2 cellular contexts compared by ENCODE assay signal in genomic region chrX:121381915-121382314, GRCh38.
DNase-seq lines count a peak whose midpoint lies in the region; ATAC-seq, FAIRE-seq and TF ChIP-seq lines count a peak whose summit lies in the region.
"Not testable (repeated sequence)": the region's sequence is repeated elsewhere in the genome, so short reads cannot be mapped to it uniquely, and the experiment has no call there.

No MANE protein-coding gene starts in this region.

- TF ChIP-seq EP300 in K562 (IDR thresholded peaks at IDR 0.05; ENCODE audit: low read length), result not testable (repeated sequence)

- TF ChIP-seq CTCF in HEK293 (tag by site-specific recombination; IDR thresholded peaks at IDR 0.05); K562 (IDR thresholded peaks at IDR 0.05 in 2 of 3, conservative IDR thresholded peaks at IDR 0.05 in 1 of 3; ENCODE audit: insufficient read depth in 2 of 3, low read depth in 1 of 3, low read length in 3 of 3): not testable (repeated sequence)

- not testable (repeated sequence) for H2AFZ ChIP-seq in K562 (ENCODE audit: low read depth, low read length)

- not testable (repeated sequence) for H3K9me1 ChIP-seq in K562 (ENCODE audit: control insufficient read depth, insufficient read depth, low read length)

- intact Hi-C loops in K562 (cut with micrococcal nuclease), result not testable (repeated sequence)

- not testable (repeated sequence) for H3K4me1 ChIP-seq in HEK293 (ENCODE audit: control insufficient read depth, insufficient read depth, low read length); K562 (replicated peaks in 1 of 2; ENCODE audit: control insufficient read depth in 2 of 2, insufficient read depth in 2 of 2, low read length in 2 of 2)

- TF ChIP-seq POLR2A in K562 (conservative IDR thresholded peaks at IDR 0.05), result not testable (repeated sequence)

- not testable (repeated sequence) for H3K9me3 ChIP-seq in HEK293 (ENCODE audit: control insufficient read depth, insufficient read depth, low read depth, low read length); K562 (replicated peaks; ENCODE audit: control insufficient read depth, insufficient read depth, low read depth, low read length)

- in situ Hi-C loops in K562 (cut with MboI), result not testable (repeated sequence)

- not testable (repeated sequence) for H3K27me3 ChIP-seq in K562 (ENCODE audit: control insufficient read depth in 2 of 2, insufficient read depth in 2 of 2, low read length in 2 of 2)

- not testable (repeated sequence) for ATAC-seq in K562

- not testable (repeated sequence) for H3K4me3 ChIP-seq in HEK293 (ENCODE audit: low read depth, low read length); K562

- not testable (repeated sequence) for H3K4me2 ChIP-seq in K562 (ENCODE audit: insufficient read depth, low read length)

- BruUV-seq in K562 (replicated peaks; lab: Mats Ljungman, UMichigan), result not testable (repeated sequence)

- not testable (repeated sequence) for H3K79me2 ChIP-seq in K562 (ENCODE audit: control insufficient read depth, insufficient read depth, low read length)

- TF ChIP-seq RAD21 in K562 (CRISPR knock-in tag; conservative IDR thresholded peaks at IDR 0.05 in 1 of 2, IDR thresholded peaks at IDR 0.05 in 1 of 2), result not testable (repeated sequence)

- not testable (repeated sequence) for H3K9ac ChIP-seq in K562 (ENCODE audit: insufficient read depth in 1 of 2, low read depth in 2 of 2, low read length in 2 of 2)

- 52% methylated on average over 7 of the region's 7 CpGs for WGBS in K562 (ENCODE audit: insufficient coverage, low coverage, missing lambda C conversion rate)

- DNase-seq in K562 (ENCODE audit: extremely low read depth in 1 of 4, low spot score in 3 of 4), result not testable (repeated sequence)

- H3K36me3 ChIP-seq in HEK293 (ENCODE audit: control insufficient read depth in 2 of 2, insufficient read depth in 1 of 2, low read length in 2 of 2); K562 (ENCODE audit: control insufficient read depth, insufficient read depth, low read length): not testable (repeated sequence)

- FAIRE-seq in K562 (lab: Jason Lieb, UNC), result not testable (repeated sequence)

- POLR2A ChIA-PET in HEK293 (lab: Yijun Ruan, JAX); K562 (lab: Yijun Ruan, JAX): not testable (repeated sequence)

- H3K27ac ChIP-seq in HEK293 (ENCODE audit: extremely low read depth, low read depth, low read length); K562 (ENCODE audit: extremely low read depth, low read depth, low read length): not testable (repeated sequence)

- H4K20me1 ChIP-seq in K562 (replicated peaks; ENCODE audit: control insufficient read depth, insufficient read depth, low read length), result not testable (repeated sequence)

- CTCF ChIA-PET in HEK293 (lab: Yijun Ruan, JAX); K562 (lab: Yijun Ruan, JAX; ENCODE audit: low intra/inter-chr PET ratio): not testable (repeated sequence)

TF ChIP-seq in HEK293, 187 proteins besides CTCF, POLR2A, EP300 and RAD21:
- TF ChIP-seq ZNF146 (tag by site-specific recombination; IDR thresholded peaks at IDR 0.05), result peak; percentile 67

TF ChIP-seq in K562, 482 proteins besides CTCF, POLR2A, EP300 and RAD21:
- TF ChIP-seq ZNF146 (CRISPR knock-in tag; IDR thresholded peaks at IDR 0.05; ENCODE audit: unreplicated experiment), result peak; percentile 61
